In the genomic region with DNA sequence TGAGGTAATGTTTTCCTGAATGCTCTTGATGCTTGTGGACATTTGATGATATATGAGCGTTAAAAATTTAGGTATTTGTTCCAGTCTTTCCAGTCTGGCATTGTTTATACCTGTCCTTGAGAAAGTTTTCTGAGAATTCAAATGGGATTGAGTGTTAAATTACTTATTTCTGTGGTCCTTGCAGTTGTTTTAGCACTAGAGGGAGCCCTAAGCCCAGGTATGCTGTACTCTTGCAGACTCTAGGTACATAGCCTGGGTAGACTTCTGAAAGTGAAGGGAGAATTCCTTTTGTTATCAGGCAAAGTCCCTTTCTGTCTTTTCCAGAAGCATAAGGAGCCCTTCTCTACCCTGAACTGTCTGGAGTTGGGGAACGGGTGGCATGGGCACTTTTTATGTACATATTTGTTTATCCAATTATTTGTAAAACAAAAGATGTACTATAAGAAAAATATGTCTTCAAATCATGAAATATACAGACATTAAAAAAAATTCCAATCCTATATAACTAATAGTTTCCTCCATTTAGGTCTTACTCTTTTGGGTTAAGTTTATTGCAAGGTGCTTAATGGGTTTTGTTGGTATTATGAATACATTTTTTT, we compare ENCODE assay signal across 1 cellular context.
TF ChIP-seq lines count a peak whose summit lies in the region.

No MANE protein-coding gene starts in this region.

TF ChIP-seq in SK-N-SH treated with all-trans-retinoic acid at 6 μM for 48 hours, 23 proteins besides CTCF, POLR2A, EP300 and RAD21 (continued from another document):
- TF ChIP-seq ZFP30 (CRISPR knock-in tag; IDR thresholded peaks at IDR 0.05) (no peak), ESRRG (CRISPR knock-in tag; IDR thresholded peaks at IDR 0.05) (no peak), ZNF565 (CRISPR knock-in tag; conservative IDR thresholded peaks at IDR 0.05; ENCODE audit: low read depth) (no peak), RARB (CRISPR knock-in tag; IDR thresholded peaks at IDR 0.05) (no peak), OSR1 (CRISPR knock-in tag; IDR thresholded peaks at IDR 0.05) (no peak), ZFP3 (CRISPR knock-in tag; IDR thresholded peaks at IDR 0.05) (no peak), SNAI2 (CRISPR knock-in tag; IDR thresholded peaks at IDR 0.05) (no peak), BACH2 (CRISPR knock-in tag; IDR thresholded peaks at IDR 0.05; ENCODE audit: borderline replicate concordance) (no peak)
TF ChIP-seq in SK-N-SH treated with all-trans-retinoic acid at 6 μM for 48 hours: peak in this region for 0.
